ENCODE assay signal across 10 cellular contexts in the genomic region with DNA sequence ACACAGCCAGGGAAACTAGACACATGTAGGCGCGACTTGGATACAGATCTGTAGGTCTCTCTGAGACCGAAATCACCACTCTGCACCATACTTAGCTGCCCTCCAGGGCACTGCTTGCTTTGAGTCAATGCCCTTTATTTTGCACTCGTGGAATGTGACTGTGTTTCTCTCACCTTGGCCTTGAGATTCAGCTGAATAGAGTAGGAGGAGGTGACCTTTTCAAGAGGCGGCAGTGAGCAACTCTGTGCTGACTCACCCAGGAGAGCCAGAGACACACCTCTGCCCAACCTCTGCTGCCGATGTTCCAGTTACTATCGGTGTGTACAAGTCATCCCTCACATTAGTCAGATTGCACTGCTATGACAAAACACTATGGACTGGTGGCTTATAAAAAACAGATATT.
DNase-seq lines count a peak whose midpoint lies in the region; ATAC-seq lines count a peak whose summit lies in the region.
"Had no signal": no experiment of that assay in that cellular context is flagged by ENCODE, and none has a peak within 500 bp of the region (broad histone marks: within the 10 kb centered on the region; RNA-seq: fewer than 3 reads in every experiment).

No MANE protein-coding gene starts in this region.

- H3K36me3 Mint-ChIP-seq in activated naive CD8-positive, alpha-beta T cell treated with anti-CD3 and anti-CD28 coated beads for 36 hours, result no peaks in the 10 kb centered on the region

- H3K9me3 Mint-ChIP-seq in activated naive CD8-positive, alpha-beta T cell treated with anti-CD3 and anti-CD28 coated beads for 36 hours, result no peaks in the 10 kb centered on the region

- no peak overlapping the region for H3K27ac Mint-ChIP-seq in activated naive CD8-positive, alpha-beta T cell treated with anti-CD3 and anti-CD28 coated beads for 36 hours

- DNase-seq in Caki2 (ENCODE audit: low read depth) (peak; percentile 42), NCI-H1417 (lab: John Stamatoyannopoulos, UW) (no peak), NOMO-1 (lab: John Stamatoyannopoulos, UW; ENCODE audit: unreplicated experiment in 2 of 2) (no peak)
- DNase-seq in activated CD4-positive, alpha-beta T cell treated with anti-CD3 and anti-CD28 coated beads, Interleukin-2, amount 50 U/mL, for 24 hours (ENCODE audit: low read depth in 1 of 2, low spot score in 1 of 2), result peak; percentile 36 to 70
- DNase-seq in activated naive CD8-positive, alpha-beta T cell treated with anti-CD3 and anti-CD28 coated beads for 36 hours, result peak; percentile 64
- peak; percentile 45 to 52 for DNase-seq in stimulated activated CD4-positive, alpha-beta T cell treated with anti-CD3 and anti-CD28 coated beads, Interleukin-1b, Interleukin-23, amount 100 ng/mL, for 4 hours (ENCODE audit: low read depth in 2 of 2)
- DNase-seq: hippocampal formation, NCI-H345 had no signal

- ATAC-seq in HG02970 (IDR thresholded peaks at IDR 0.05; ENCODE audit: low FRiP score, unreplicated experiment) (no peak), GM21381 (IDR thresholded peaks at IDR 0.05; ENCODE audit: unreplicated experiment) (no peak)

- H3K4me3 Mint-ChIP-seq in activated naive CD8-positive, alpha-beta T cell treated with anti-CD3 and anti-CD28 coated beads for 36 hours, result no peak overlapping the region

- in situ Hi-C loops in Caki2 (cut with HindIII; ENCODE audit: low pct_unique_long_range_greater_than_20kb, low sequenced_read_pairs), result no loop called here

- H3K27me3 Mint-ChIP-seq in activated naive CD8-positive, alpha-beta T cell treated with anti-CD3 and anti-CD28 coated beads for 36 hours, result no peaks in the 10 kb centered on the region

- peaks cover 39% of the 10 kb centered on the region for H3K4me1 Mint-ChIP-seq in activated naive CD8-positive, alpha-beta T cell treated with anti-CD3 and anti-CD28 coated beads for 36 hours

Comparison
In these comparisons a context has a peak if more than half of its experiments do, and no peak if none do; other contexts are left out.
1. DNase-seq: peak in Caki2 (single experiment), activated CD4-positive, alpha-beta T cell treated with anti-CD3 and anti-CD28 coated beads, Interleukin-2, amount 50 U/mL, for 24 hours (2 of 2), activated naive CD8-positive, alpha-beta T cell treated with anti-CD3 and anti-CD28 coated beads for 36 hours (single experiment) and stimulated activated CD4-positive, alpha-beta T cell treated with anti-CD3 and anti-CD28 coated beads, Interleukin-1b, Interleukin-23, amount 100 ng/mL, for 4 hours (2 of 2); none in NCI-H1417 (0 of 3) and NOMO-1 (0 of 2).